6 cellular contexts compared by ENCODE assay signal in genomic region chr3:142574223-142574622, GRCh38. TPM values are rescaled to one million over a fixed set of nuclear protein-coding genes. Genes with fewer than 3 reads are reported as not detected.
DNase-seq lines count a peak whose midpoint lies in the region; ATAC-seq, FAIRE-seq and TF ChIP-seq lines count a peak whose summit lies in the region.
"Not testable (repeated sequence)": the region's sequence is repeated elsewhere in the genome, so short reads cannot be mapped to it uniquely, and the experiment has no call there.

No MANE protein-coding gene starts in this region.

- not testable (repeated sequence) for H3K9me3 Mint-ChIP-seq in CD4-positive, alpha-beta T cell; activated naive CD4-positive, alpha-beta T cell treated with anti-CD3 and anti-CD28 coated beads, Interleukin-2, amount 50 U/mL, for 24 hours; memory B cell

- H3K4me2 ChIP-seq in Loucy (ENCODE audit: low read depth, low read length, poor library complexity, severe bottlenecking) (peak overlapping the region; percentile 99), K562 (ENCODE audit: insufficient read depth, low read length) (peak overlapping the region; percentile 28; the same call in 1 of the 2 replicates)

- not testable (repeated sequence) for H3K27me3 ChIP-seq in CD4-positive, alpha-beta T cell (ENCODE audit: control insufficient read depth, insufficient read depth, low read length); Loucy (ENCODE audit: insufficient read depth, low read length, poor library complexity, severe bottlenecking); K562 (ENCODE audit: control insufficient read depth in 2 of 2, insufficient read depth in 2 of 2, low read length in 2 of 2); neutrophil

- not testable (repeated sequence) for H3K9me1 ChIP-seq in K562 (ENCODE audit: control insufficient read depth, insufficient read depth, low read length)

- H3K36me3 Mint-ChIP-seq in CD4-positive, alpha-beta T cell (ENCODE audit: low read depth) = peaks cover 42% of the 10 kb centered on the region
- H3K36me3 Mint-ChIP-seq in activated naive CD4-positive, alpha-beta T cell treated with anti-CD3 and anti-CD28 coated beads, Interleukin-2, amount 50 U/mL, for 24 hours = peaks cover 18% of the 10 kb centered on the region
- peaks cover 14% of the 10 kb centered on the region for H3K36me3 Mint-ChIP-seq in memory B cell

- DNase-seq in CD4-positive, alpha-beta T cell; K562 (ENCODE audit: extremely low read depth in 1 of 4, low spot score in 3 of 4); memory B cell (ENCODE audit: low spot score in 2 of 2): not testable (repeated sequence)

- H3K9me3 ChIP-seq in CD4-positive, alpha-beta T cell (ENCODE audit: control insufficient read depth, low read length); Loucy (ENCODE audit: insufficient read depth, low read depth, low read length); K562 (replicated peaks; ENCODE audit: control insufficient read depth, insufficient read depth, low read depth, low read length); neutrophil: not testable (repeated sequence)

- not testable (repeated sequence) for TF ChIP-seq POLR2A in K562 (conservative IDR thresholded peaks at IDR 0.05)

- H3K4me1 Mint-ChIP-seq in CD4-positive, alpha-beta T cell (ENCODE audit: low read depth) = peaks cover 70% of the 10 kb centered on the region
- peaks cover 57% of the 10 kb centered on the region for H3K4me1 Mint-ChIP-seq in activated naive CD4-positive, alpha-beta T cell treated with anti-CD3 and anti-CD28 coated beads, Interleukin-2, amount 50 U/mL, for 24 hours
- peaks cover 35% of the 10 kb centered on the region for H3K4me1 Mint-ChIP-seq in memory B cell

- H3K4me3 ChIP-seq in Loucy (ENCODE audit: low read length, poor library complexity, severe bottlenecking); K562; neutrophil (ENCODE audit: low read depth in 1 of 2, low read length in 1 of 2): not testable (repeated sequence)

- not testable (repeated sequence) for H3F3A ChIP-seq in Loucy (ENCODE audit: low read depth)

- not testable (repeated sequence) for TF ChIP-seq EP300 in K562 (IDR thresholded peaks at IDR 0.05; ENCODE audit: low read length)

- TF ChIP-seq RAD21 in K562 (CRISPR knock-in tag; conservative IDR thresholded peaks at IDR 0.05 in 1 of 2, IDR thresholded peaks at IDR 0.05 in 1 of 2) = not testable (repeated sequence)

- intact Hi-C loops in CD4-positive, alpha-beta T cell (cut with DNase I, micrococcal nuclease); K562 (cut with micrococcal nuclease): not testable (repeated sequence)

- H3K36me3 ChIP-seq in Loucy (ENCODE audit: insufficient read depth, low read length); neutrophil: not testable (repeated sequence)
- peaks cover 33% of the 10 kb centered on the region for H3K36me3 ChIP-seq in K562 (ENCODE audit: control insufficient read depth, insufficient read depth, low read length)

- H3K27me3 Mint-ChIP-seq in CD4-positive, alpha-beta T cell; activated naive CD4-positive, alpha-beta T cell treated with anti-CD3 and anti-CD28 coated beads, Interleukin-2, amount 50 U/mL, for 24 hours; memory B cell: not testable (repeated sequence)

- 100% methylated on average over 3 of the region's 3 CpGs for WGBS in K562 (ENCODE audit: insufficient coverage, low coverage, missing lambda C conversion rate)

- not testable (repeated sequence) for ATAC-seq in CD4-positive, alpha-beta T cell (ENCODE audit: poor library complexity); K562; memory B cell (ENCODE audit: low read depth)

- not testable (repeated sequence) for H3K9me2 ChIP-seq in Loucy (replicated peaks; ENCODE audit: low read depth, low read length)

- FAIRE-seq in K562 (lab: Jason Lieb, UNC) = not testable (repeated sequence)

- not testable (repeated sequence) for H3K27ac ChIP-seq in CD4-positive, alpha-beta T cell (ENCODE audit: low read depth, low read length)
- H3K27ac ChIP-seq in K562 (ENCODE audit: extremely low read depth, low read depth, low read length) = peak overlapping the region; percentile 55; the same call in 1 of the 3 replicates
- H3K27ac ChIP-seq in neutrophil = peak overlapping the region; percentile 61

- CTCF ChIA-PET in CD4-positive, alpha-beta T cell (lab: Charles Lee) = interaction anchor here (1.3 kb wide), 1 partner anchor 156 kb away, joined by 3 read pairs; no protein-coding TSS in a partner anchor
- CTCF ChIA-PET in K562 (lab: Yijun Ruan, JAX; ENCODE audit: low intra/inter-chr PET ratio) = not testable (repeated sequence)

- not testable (repeated sequence) for H2AFZ ChIP-seq in Loucy (ENCODE audit: low read length); K562 (ENCODE audit: low read depth, low read length)

- H4K20me1 ChIP-seq in Loucy (ENCODE audit: insufficient read depth, low read length, poor library complexity, severe bottlenecking) = peaks cover 20% of the 10 kb centered on the region
- H4K20me1 ChIP-seq in K562 (replicated peaks; ENCODE audit: control insufficient read depth, insufficient read depth, low read length) = not testable (repeated sequence)

- in situ Hi-C loops in K562 (cut with MboI) = not testable (repeated sequence)

- H3K27ac Mint-ChIP-seq in CD4-positive, alpha-beta T cell = peak overlapping the region; percentile 21
- not testable (repeated sequence) for H3K27ac Mint-ChIP-seq in activated naive CD4-positive, alpha-beta T cell treated with anti-CD3 and anti-CD28 coated beads, Interleukin-2, amount 50 U/mL, for 24 hours
- peak overlapping the region; percentile 56 for H3K27ac Mint-ChIP-seq in memory B cell

- H3K9ac ChIP-seq in Loucy (ENCODE audit: low read depth, low read length, poor library complexity, severe bottlenecking); K562 (ENCODE audit: insufficient read depth in 1 of 2, low read depth in 2 of 2, low read length in 2 of 2): not testable (repeated sequence)

- POLR2A ChIA-PET in CD4-positive, alpha-beta T cell (lab: Charles Lee); K562 (lab: Yijun Ruan, JAX): not testable (repeated sequence)

- not testable (repeated sequence) for TF ChIP-seq CTCF in CD4-positive, alpha-beta T cell (IDR thresholded peaks at IDR 0.05); Loucy (conservative IDR thresholded peaks at IDR 0.05; ENCODE audit: low read length); K562 (IDR thresholded peaks at IDR 0.05 in 2 of 3, conservative IDR thresholded peaks at IDR 0.05 in 1 of 3; ENCODE audit: insufficient read depth in 2 of 3, low read depth in 1 of 3, low read length in 3 of 3); neutrophil (IDR thresholded peaks at IDR 0.05)

- peaks cover 59% of the 10 kb centered on the region for H3K79me2 ChIP-seq in Loucy (ENCODE audit: insufficient read depth, low read length)
- H3K79me2 ChIP-seq in K562 (ENCODE audit: control insufficient read depth, insufficient read depth, low read length) = peaks cover 78% of the 10 kb centered on the region

- not testable (repeated sequence) for BruUV-seq in K562 (replicated peaks; lab: Mats Ljungman, UMichigan)

- H3K4me1 ChIP-seq in Loucy (ENCODE audit: insufficient read depth, low read length, poor library complexity, severe bottlenecking) (peaks cover 29% of the 10 kb centered on the region), K562 (replicated peaks in 1 of 2; ENCODE audit: control insufficient read depth in 2 of 2, insufficient read depth in 2 of 2, low read length in 2 of 2) (peaks cover 11 to 12% of the 10 kb centered on the region in 2 experiments), neutrophil (ENCODE audit: control insufficient read depth in 1 of 2, insufficient read depth in 1 of 2, low read depth in 1 of 2, low read length in 1 of 2) (peaks cover 18 to 23% of the 10 kb centered on the region in 2 experiments)

- not testable (repeated sequence) for H3K4me3 Mint-ChIP-seq in CD4-positive, alpha-beta T cell; memory B cell
- peak overlapping the region; percentile 3 for H3K4me3 Mint-ChIP-seq in activated naive CD4-positive, alpha-beta T cell treated with anti-CD3 and anti-CD28 coated beads, Interleukin-2, amount 50 U/mL, for 24 hours

RNA-seq across cellular contexts. Expression of gene ATR, which starts 4.3 kb away (rescaled TPM):
- 10 to 100 TPM; 29.0 to 29.5 TPM for total RNA-seq in CD4-positive, alpha-beta T cell
- 37.1 and 152 TPM in 2 replicates for total RNA-seq in K562 (2011; cell fraction: chromatin; rRNA removed; ENCODE audit: low replicate concordance)
- total RNA-seq in K562 (2011; cell fraction: nucleolus; rRNA removed) = 15.7 and 24.5 TPM in 2 replicates
- total RNA-seq in K562 (2011; cell fraction: nucleoplasm; rRNA removed) = 41.6 and 44.8 TPM in 2 replicates
- total RNA-seq in K562 (2014; rRNA removed) (20.7 and 23.2 TPM in 2 replicates), K562 (2014; rRNA removed; fragmentation: Illumina TruSeq; extraction: Trizol) (37.4 and 41.5 TPM in 2 replicates), K562 (2015; rRNA removed; fragmentation: Illumina TruSeq; extraction: Trizol) (37.0 and 37.8 TPM in 2 replicates), K562 (2021) (27.2 and 28.9 TPM in 2 replicates)
- polyA plus RNA-seq in K562 (2011; rRNA removed) (22.9 and 33.6 TPM in 2 replicates), K562 (2014; fragmentation: Illumina TruSeq; extraction: Trizol) (16.8 and 21.9 TPM in 2 replicates), K562 (2014; fragmentation: Nextera tagmentation; extraction: Ambion mirVana) (10 to 100 TPM; 19.8 to 20.3 TPM), K562 (2014; rRNA removed) (18.0 and 21.4 TPM in 2 replicates)
- 4.5 and 8.3 TPM in 2 replicates for polyA plus RNA-seq in K562 (2011; cell fraction: cytosol; rRNA removed)
- polyA plus RNA-seq in K562 (2011; cell fraction: nucleus; rRNA removed) = 30.9 and 39.1 TPM in 2 replicates
- 14.8 and 17.1 TPM in 2 replicates for polyA plus RNA-seq in K562 (2012)
- 66.9 and 67.3 TPM in 2 replicates for polyA minus RNA-seq in K562 (2011; rRNA and poly(A)+ RNA removed)
- polyA minus RNA-seq in K562 (2011; cell fraction: cytosol; rRNA and poly(A)+ RNA removed) = 18.6 and 25.4 TPM in 2 replicates
- polyA minus RNA-seq in K562 (2011; cell fraction: nucleus; rRNA and poly(A)+ RNA removed) = 40.7 and 69.0 TPM in 2 replicates

RNA-seq across cellular contexts. Expression of gene PLS1, which starts 22.0 kb away (rescaled TPM):
- under 1 TPM; 0.63 to 0.92 TPM for total RNA-seq in CD4-positive, alpha-beta T cell
- 6.6 and 24.4 TPM in 2 replicates for total RNA-seq in K562 (2011; cell fraction: chromatin; rRNA removed; ENCODE audit: low replicate concordance)
- total RNA-seq in K562 (2011; cell fraction: nucleolus; rRNA removed) = 1.8 and 2.2 TPM in 2 replicates
- total RNA-seq in K562 (2011; cell fraction: nucleoplasm; rRNA removed) = 10.0 and 11.6 TPM in 2 replicates
- total RNA-seq in K562 (2014; rRNA removed) = 7.8 and 9.5 TPM in 2 replicates
- total RNA-seq in K562 (2014; rRNA removed; fragmentation: Illumina TruSeq; extraction: Trizol) = 16.2 and 17.8 TPM in 2 replicates
- 11.9 and 13.7 TPM in 2 replicates for total RNA-seq in K562 (2015; rRNA removed; fragmentation: Illumina TruSeq; extraction: Trizol)
- 9.0 and 11.5 TPM in 2 replicates for total RNA-seq in K562 (2021)
- 10.8 and 20.1 TPM in 2 replicates for polyA plus RNA-seq in K562 (2011; rRNA removed)
- polyA plus RNA-seq in K562 (2011; cell fraction: cytosol; rRNA removed) = 3.5 and 6.8 TPM in 2 replicates
- polyA plus RNA-seq in K562 (2011; cell fraction: nucleus; rRNA removed) = 4.2 and 4.5 TPM in 2 replicates
- polyA plus RNA-seq in K562 (2012) = 6.4 and 7.2 TPM in 2 replicates
- 9.9 and 13.0 TPM in 2 replicates for polyA plus RNA-seq in K562 (2014; fragmentation: Illumina TruSeq; extraction: Trizol)
- 10 to 100 TPM; 10.6 to 21.3 TPM for polyA plus RNA-seq in K562 (2014; fragmentation: Nextera tagmentation; extraction: Ambion mirVana)
- 6.1 and 11.0 TPM in 2 replicates for polyA plus RNA-seq in K562 (2014; rRNA removed)
- polyA minus RNA-seq in K562 (2011; rRNA and poly(A)+ RNA removed) = 23.9 and 26.7 TPM in 2 replicates
- 6.5 and 10.6 TPM in 2 replicates for polyA minus RNA-seq in K562 (2011; cell fraction: cytosol; rRNA and poly(A)+ RNA removed)
- 5.5 and 10.4 TPM in 2 replicates for polyA minus RNA-seq in K562 (2011; cell fraction: nucleus; rRNA and poly(A)+ RNA removed)
